Comparison of ENCODE assay signal across 1 cellular context in the genomic region with DNA sequence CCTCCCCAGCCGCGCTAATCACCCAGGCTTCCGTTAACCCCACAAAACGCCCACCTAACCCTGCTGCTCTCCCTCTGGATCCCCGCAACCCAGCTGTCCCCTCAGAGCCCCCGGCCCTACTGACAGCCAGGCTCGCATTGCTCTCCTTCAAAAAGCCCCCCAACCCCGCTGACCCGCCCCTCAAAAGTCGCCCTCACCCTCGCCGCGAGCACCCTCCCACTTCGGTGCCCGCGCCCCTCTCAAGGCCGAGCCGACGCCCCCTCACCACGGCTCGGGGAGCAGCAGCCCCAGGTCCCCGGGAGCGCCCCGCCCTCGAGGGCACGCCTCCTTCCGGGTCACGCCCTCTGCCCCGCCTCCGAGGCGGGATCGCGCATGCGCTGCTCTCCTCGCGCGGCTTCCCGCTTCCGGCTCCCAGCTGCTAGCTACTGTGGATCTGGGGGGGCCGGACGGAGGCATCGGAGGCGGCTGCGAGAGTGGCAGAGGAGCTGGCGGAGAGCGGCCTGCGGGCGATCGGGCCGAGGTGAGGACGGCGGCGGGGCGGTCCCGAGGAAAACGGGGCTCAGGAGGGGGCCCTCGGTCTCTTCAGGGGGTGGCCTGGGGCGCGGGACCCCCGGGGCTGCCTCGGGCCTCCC.
TF ChIP-seq lines count a peak whose summit lies in the region.

No MANE protein-coding gene starts in this region.

TF ChIP-seq in H1, 55 proteins besides CTCF, POLR2A, EP300 and RAD21:
- TF ChIP-seq SIX5 (IDR thresholded peaks at IDR 0.05; ENCODE audit: low read depth, low read length) (no peak), SAP30 (IDR thresholded peaks at IDR 0.05; ENCODE audit: insufficient read depth, insufficient replicate concordance, low read length) (no peak), TEAD4 (IDR thresholded peaks at IDR 0.05; ENCODE audit: low read depth, low read length) (no peak), HDAC2 (IDR thresholded peaks at IDR 0.05; ENCODE audit: borderline replicate concordance in 1 of 2, low read depth in 2 of 2, low read length in 2 of 2) (no peak), CREB1 (IDR thresholded peaks at IDR 0.05) (no peak), TAF7 (optimal IDR thresholded peaks at IDR 0.05; ENCODE audit: borderline replicate concordance, low read depth, low read length) (no peak), RXRA (IDR thresholded peaks at IDR 0.05; ENCODE audit: insufficient read depth, low read depth, low read length) (no peak), TAF1 (IDR thresholded peaks at IDR 0.05; ENCODE audit: low read depth, low read length) (peak; percentile 70; the same call in 1 of the 2 replicates), NANOG (IDR thresholded peaks at IDR 0.05; ENCODE audit: insufficient read depth, low read depth, low read length, poor library complexity, severe bottlenecking) (no peak), BCL11A (IDR thresholded peaks at IDR 0.05; ENCODE audit: low read depth in 2 of 2, low read length in 2 of 2) (no peak), RNF2 (IDR thresholded peaks at IDR 0.05; ENCODE audit: borderline replicate concordance, low read depth, low read length, missing control alignments, poor library complexity, severe bottlenecking) (no peak), SP4 (IDR thresholded peaks at IDR 0.05; ENCODE audit: low read length) (no peak), SUZ12 (IDR thresholded peaks at IDR 0.05; ENCODE audit: low read length) (no peak), FOSL1 (IDR thresholded peaks at IDR 0.05; ENCODE audit: insufficient read depth, low read depth, low read length) (no peak), PHF8 (conservative IDR thresholded peaks at IDR 0.05; ENCODE audit: low read depth, low read length) (peak; percentile 84), KDM4A (IDR thresholded peaks at IDR 0.05; ENCODE audit: low read depth, low read length, severe bottlenecking) (peak; percentile 62), SP1 (IDR thresholded peaks at IDR 0.05; ENCODE audit: low read depth, low read length) (peak; percentile 63; the same call in 1 of the 2 replicates), POLR2AphosphoS5 (IDR thresholded peaks at IDR 0.05; ENCODE audit: low read depth, low read length) (peak; percentile 50; the same call in 1 of the 2 replicates), NRF1 (IDR thresholded peaks at IDR 0.05; ENCODE audit: low read depth, low read length) (peak; percentile 71), KDM5A (IDR thresholded peaks at IDR 0.05; ENCODE audit: low read length) (no peak), CHD2 (IDR thresholded peaks at IDR 0.05; ENCODE audit: low read length) (no peak), MAFK (IDR thresholded peaks at IDR 0.05; ENCODE audit: low read depth, low read length) (no peak), TCF12 (IDR thresholded peaks at IDR 0.05; ENCODE audit: low read depth, low read length) (no peak), GABPA (IDR thresholded peaks at IDR 0.05; ENCODE audit: borderline replicate concordance, insufficient read depth, low read length) (peak; percentile 38; the same call in 1 of the 2 replicates), RFX5 (IDR thresholded peaks at IDR 0.05; ENCODE audit: borderline replicate concordance, low read depth, low read length) (no peak), JUND (IDR thresholded peaks at IDR 0.05; ENCODE audit: low read length) (no peak), GTF2F1 (IDR thresholded peaks at IDR 0.05; ENCODE audit: borderline replicate concordance, low read depth, low read length) (no peak), HDAC6 (IDR thresholded peaks at IDR 0.05; ENCODE audit: low read depth, low read length) (no peak), CEBPB (IDR thresholded peaks at IDR 0.05; ENCODE audit: low read depth, low read length) (no peak), BRCA1 (IDR thresholded peaks at IDR 0.05; ENCODE audit: low read depth, low read length) (no peak), RBBP5 (IDR thresholded peaks at IDR 0.05; ENCODE audit: borderline replicate concordance, low read depth, low read length) (no peak), CHD1 (IDR thresholded peaks at IDR 0.05; ENCODE audit: low read depth, low read length) (no peak), EZH2 (IDR thresholded peaks at IDR 0.05; ENCODE audit: low read depth, low read length, severe bottlenecking) (no peak), SP2 (IDR thresholded peaks at IDR 0.05; ENCODE audit: low read length) (no peak), KDM1A (IDR thresholded peaks at IDR 0.05; ENCODE audit: borderline replicate concordance, low read length) (no peak), BACH1 (IDR thresholded peaks at IDR 0.05; ENCODE audit: low read length) (no peak), SIRT6 (IDR thresholded peaks at IDR 0.05; ENCODE audit: low read length) (no peak), CBX5 (IDR thresholded peaks at IDR 0.05; ENCODE audit: low read depth, low read length) (no peak), CBX8 (IDR thresholded peaks at IDR 0.05; ENCODE audit: borderline replicate concordance, low read depth, low read length) (no peak), ZNF274 (IDR thresholded peaks at IDR 0.05; ENCODE audit: borderline replicate concordance, extremely low read depth, low read length) (no peak), ASH2L (IDR thresholded peaks at IDR 0.05; ENCODE audit: low read length) (no peak), POU5F1 (IDR thresholded peaks at IDR 0.05; ENCODE audit: low read depth, low read length) (no peak), TBP (IDR thresholded peaks at IDR 0.05; ENCODE audit: low read depth, low read length) (peak; percentile 53; the same call in 1 of the 2 replicates), SRF (IDR thresholded peaks at IDR 0.05; ENCODE audit: low read depth, low read length) (no peak), YY1 (IDR thresholded peaks at IDR 0.05; ENCODE audit: low read depth, low read length) (no peak), CTBP2 (IDR thresholded peaks at IDR 0.05; ENCODE audit: borderline replicate concordance, insufficient read depth, insufficient read length, low read length) (no peak), EGR1 (IDR thresholded peaks at IDR 0.05; ENCODE audit: borderline replicate concordance, low read depth, low read length) (no peak), JUN (IDR thresholded peaks at IDR 0.05; ENCODE audit: low read depth, low read length) (no peak), ATF3 (IDR thresholded peaks at IDR 0.05; ENCODE audit: insufficient read depth, low read depth, low read length) (no peak), SIN3A (conservative IDR thresholded peaks at IDR 0.05 in 1 of 2, IDR thresholded peaks at IDR 0.05 in 1 of 2; ENCODE audit: low read depth in 1 of 2, low read length in 2 of 2) (peak; percentile 27 to 94; a peak in 2 of 4 replicates)
- TF ChIP-seq, protein P1, sequence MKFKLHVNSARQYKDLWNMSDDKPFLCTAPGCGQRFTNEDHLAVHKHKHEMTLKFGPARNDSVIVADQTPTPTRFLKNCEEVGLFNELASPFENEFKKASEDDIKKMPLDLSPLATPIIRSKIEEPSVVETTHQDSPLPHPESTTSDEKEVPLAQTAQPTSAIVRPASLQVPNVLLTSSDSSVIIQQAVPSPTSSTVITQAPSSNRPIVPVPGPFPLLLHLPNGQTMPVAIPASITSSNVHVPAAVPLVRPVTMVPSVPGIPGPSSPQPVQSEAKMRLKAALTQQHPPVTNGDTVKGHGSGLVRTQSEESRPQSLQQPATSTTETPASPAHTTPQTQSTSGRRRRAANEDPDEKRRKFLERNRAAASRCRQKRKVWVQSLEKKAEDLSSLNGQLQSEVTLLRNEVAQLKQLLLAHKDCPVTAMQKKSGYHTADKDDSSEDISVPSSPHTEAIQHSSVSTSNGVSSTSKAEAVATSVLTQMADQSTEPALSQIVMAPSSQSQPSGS (IDR thresholded peaks at IDR 0.05; ENCODE audit: low read length) = no peak
- TF ChIP-seq, protein P2, sequence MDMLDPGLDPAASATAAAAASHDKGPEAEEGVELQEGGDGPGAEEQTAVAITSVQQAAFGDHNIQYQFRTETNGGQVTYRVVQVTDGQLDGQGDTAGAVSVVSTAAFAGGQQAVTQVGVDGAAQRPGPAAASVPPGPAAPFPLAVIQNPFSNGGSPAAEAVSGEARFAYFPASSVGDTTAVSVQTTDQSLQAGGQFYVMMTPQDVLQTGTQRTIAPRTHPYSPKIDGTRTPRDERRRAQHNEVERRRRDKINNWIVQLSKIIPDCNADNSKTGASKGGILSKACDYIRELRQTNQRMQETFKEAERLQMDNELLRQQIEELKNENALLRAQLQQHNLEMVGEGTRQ (IDR thresholded peaks at IDR 0.05; ENCODE audit: low read length) = no peak
- TF ChIP-seq, protein P3, sequence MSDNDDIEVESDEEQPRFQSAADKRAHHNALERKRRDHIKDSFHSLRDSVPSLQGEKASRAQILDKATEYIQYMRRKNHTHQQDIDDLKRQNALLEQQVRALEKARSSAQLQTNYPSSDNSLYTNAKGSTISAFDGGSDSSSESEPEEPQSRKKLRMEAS (IDR thresholded peaks at IDR 0.05) = 0 out of 2 replicates have a peak, but pooled peaks have one; percentile 24
- TF ChIP-seq, protein P4, sequence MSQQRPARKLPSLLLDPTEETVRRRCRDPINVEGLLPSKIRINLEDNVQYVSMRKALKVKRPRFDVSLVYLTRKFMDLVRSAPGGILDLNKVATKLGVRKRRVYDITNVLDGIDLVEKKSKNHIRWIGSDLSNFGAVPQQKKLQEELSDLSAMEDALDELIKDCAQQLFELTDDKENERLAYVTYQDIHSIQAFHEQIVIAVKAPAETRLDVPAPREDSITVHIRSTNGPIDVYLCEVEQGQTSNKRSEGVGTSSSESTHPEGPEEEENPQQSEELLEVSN (IDR thresholded peaks at IDR 0.05) = no peak
- TF ChIP-seq, protein P5, sequence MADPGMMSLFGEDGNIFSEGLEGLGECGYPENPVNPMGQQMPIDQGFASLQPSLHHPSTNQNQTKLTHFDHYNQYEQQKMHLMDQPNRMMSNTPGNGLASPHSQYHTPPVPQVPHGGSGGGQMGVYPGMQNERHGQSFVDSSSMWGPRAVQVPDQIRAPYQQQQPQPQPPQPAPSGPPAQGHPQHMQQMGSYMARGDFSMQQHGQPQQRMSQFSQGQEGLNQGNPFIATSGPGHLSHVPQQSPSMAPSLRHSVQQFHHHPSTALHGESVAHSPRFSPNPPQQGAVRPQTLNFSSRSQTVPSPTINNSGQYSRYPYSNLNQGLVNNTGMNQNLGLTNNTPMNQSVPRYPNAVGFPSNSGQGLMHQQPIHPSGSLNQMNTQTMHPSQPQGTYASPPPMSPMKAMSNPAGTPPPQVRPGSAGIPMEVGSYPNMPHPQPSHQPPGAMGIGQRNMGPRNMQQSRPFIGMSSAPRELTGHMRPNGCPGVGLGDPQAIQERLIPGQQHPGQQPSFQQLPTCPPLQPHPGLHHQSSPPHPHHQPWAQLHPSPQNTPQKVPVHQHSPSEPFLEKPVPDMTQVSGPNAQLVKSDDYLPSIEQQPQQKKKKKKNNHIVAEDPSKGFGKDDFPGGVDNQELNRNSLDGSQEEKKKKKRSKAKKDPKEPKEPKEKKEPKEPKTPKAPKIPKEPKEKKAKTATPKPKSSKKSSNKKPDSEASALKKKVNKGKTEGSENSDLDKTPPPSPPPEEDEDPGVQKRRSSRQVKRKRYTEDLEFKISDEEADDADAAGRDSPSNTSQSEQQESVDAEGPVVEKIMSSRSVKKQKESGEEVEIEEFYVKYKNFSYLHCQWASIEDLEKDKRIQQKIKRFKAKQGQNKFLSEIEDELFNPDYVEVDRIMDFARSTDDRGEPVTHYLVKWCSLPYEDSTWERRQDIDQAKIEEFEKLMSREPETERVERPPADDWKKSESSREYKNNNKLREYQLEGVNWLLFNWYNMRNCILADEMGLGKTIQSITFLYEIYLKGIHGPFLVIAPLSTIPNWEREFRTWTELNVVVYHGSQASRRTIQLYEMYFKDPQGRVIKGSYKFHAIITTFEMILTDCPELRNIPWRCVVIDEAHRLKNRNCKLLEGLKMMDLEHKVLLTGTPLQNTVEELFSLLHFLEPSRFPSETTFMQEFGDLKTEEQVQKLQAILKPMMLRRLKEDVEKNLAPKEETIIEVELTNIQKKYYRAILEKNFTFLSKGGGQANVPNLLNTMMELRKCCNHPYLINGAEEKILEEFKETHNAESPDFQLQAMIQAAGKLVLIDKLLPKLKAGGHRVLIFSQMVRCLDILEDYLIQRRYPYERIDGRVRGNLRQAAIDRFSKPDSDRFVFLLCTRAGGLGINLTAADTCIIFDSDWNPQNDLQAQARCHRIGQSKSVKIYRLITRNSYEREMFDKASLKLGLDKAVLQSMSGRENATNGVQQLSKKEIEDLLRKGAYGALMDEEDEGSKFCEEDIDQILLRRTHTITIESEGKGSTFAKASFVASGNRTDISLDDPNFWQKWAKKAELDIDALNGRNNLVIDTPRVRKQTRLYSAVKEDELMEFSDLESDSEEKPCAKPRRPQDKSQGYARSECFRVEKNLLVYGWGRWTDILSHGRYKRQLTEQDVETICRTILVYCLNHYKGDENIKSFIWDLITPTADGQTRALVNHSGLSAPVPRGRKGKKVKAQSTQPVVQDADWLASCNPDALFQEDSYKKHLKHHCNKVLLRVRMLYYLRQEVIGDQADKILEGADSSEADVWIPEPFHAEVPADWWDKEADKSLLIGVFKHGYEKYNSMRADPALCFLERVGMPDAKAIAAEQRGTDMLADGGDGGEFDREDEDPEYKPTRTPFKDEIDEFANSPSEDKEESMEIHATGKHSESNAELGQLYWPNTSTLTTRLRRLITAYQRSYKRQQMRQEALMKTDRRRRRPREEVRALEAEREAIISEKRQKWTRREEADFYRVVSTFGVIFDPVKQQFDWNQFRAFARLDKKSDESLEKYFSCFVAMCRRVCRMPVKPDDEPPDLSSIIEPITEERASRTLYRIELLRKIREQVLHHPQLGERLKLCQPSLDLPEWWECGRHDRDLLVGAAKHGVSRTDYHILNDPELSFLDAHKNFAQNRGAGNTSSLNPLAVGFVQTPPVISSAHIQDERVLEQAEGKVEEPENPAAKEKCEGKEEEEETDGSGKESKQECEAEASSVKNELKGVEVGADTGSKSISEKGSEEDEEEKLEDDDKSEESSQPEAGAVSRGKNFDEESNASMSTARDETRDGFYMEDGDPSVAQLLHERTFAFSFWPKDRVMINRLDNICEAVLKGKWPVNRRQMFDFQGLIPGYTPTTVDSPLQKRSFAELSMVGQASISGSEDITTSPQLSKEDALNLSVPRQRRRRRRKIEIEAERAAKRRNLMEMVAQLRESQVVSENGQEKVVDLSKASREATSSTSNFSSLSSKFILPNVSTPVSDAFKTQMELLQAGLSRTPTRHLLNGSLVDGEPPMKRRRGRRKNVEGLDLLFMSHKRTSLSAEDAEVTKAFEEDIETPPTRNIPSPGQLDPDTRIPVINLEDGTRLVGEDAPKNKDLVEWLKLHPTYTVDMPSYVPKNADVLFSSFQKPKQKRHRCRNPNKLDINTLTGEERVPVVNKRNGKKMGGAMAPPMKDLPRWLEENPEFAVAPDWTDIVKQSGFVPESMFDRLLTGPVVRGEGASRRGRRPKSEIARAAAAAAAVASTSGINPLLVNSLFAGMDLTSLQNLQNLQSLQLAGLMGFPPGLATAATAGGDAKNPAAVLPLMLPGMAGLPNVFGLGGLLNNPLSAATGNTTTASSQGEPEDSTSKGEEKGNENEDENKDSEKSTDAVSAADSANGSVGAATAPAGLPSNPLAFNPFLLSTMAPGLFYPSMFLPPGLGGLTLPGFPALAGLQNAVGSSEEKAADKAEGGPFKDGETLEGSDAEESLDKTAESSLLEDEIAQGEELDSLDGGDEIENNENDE (IDR thresholded peaks at IDR 0.05; ENCODE audit: insufficient replicate concordance, low read length) = no peak
